In the genomic region with DNA sequence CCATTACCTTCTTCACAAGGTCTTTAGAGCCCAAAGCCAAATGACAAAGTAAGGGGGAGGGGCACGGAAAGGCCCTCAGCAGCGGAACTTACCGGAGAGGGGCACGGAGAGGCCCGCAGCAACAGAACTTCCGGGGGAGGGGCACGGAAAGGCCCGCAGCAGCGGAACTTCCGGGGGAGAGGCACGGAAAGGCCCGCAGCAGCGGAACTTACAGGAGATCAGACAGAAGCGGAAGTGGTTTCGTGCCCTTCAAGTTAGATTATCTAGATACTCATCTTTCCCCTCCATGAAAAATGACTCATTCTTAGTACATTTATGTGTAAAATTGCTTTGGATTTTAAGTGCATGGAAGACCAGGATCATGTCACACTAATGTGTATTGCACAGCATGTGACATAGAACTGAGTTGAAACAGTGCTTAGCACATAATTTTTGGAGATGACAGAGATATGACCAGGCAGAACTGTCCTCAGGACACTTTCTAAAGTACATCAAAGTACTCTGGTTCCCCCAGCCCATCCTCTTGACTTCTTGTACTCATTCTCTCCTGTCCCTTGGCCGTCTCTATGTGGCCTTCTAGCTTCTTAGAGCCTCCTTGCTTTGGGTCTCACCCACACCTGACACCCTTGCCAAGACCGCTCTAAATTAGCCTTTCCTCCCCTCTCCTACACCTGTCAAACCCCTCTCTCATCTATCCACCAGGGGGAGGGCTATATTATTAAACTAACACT, we compare ENCODE assay signal across 9 cellular contexts. TPM values are rescaled to one million over a fixed set of nuclear protein-coding genes. Genes with fewer than 3 reads are reported as not detected.
DNase-seq lines count a peak whose midpoint lies in the region; ATAC-seq and TF ChIP-seq lines count a peak whose summit lies in the region.
"Had no signal": no experiment of that assay in that cellular context is flagged by ENCODE, and none has a peak within 500 bp of the region (broad histone marks: within the 10 kb centered on the region; RNA-seq: fewer than 3 reads in every experiment).

No MANE protein-coding gene starts in this region.

- H3K56ac ChIP-seq in H9 (ENCODE audit: insufficient read length, low read depth, low read length): no peak overlapping the region

- H3K9me3 Mint-ChIP-seq in T-helper 1 cell treated with Interleukin-12 subunit alpha and Interleukin-12 subunit beta and Interleukin-4 antibody, amounts not matched to agents 30 μg/mL and 1 μg/mL, for 36 hours: peaks cover 11% of the 10 kb centered on the region
- peaks cover 84 to 90% of the 10 kb centered on the region in 2 experiments for H3K9me3 Mint-ChIP-seq in H9

- TF ChIP-seq POLR2A in adrenal gland (IDR thresholded peaks at IDR 0.05) (no peak), gastroesophageal sphincter (IDR thresholded peaks at IDR 0.05) (no peak)

- TF ChIP-seq EP300 in gastroesophageal sphincter (IDR thresholded peaks at IDR 0.05): no peak

- no peak overlapping the region for H2BK12ac ChIP-seq in H9 (ENCODE audit: insufficient read length, low read depth, low read length)

- H4K20me1 ChIP-seq in osteoblast (ENCODE audit: insufficient read depth, low read length) (no peaks in the 10 kb centered on the region), H9 (ENCODE audit: control insufficient read depth, insufficient read depth, insufficient read length) (no peaks in the 10 kb centered on the region)

- no peak overlapping the region for H3K14ac ChIP-seq in H9 (ENCODE audit: insufficient read depth, low read length)

- no peaks in the 10 kb centered on the region for H3K79me1 ChIP-seq in H9 (ENCODE audit: insufficient read depth, low read depth, low read length, poor library complexity, severe bottlenecking)

- TF ChIP-seq CTCF in adrenal gland (IDR thresholded peaks at IDR 0.05) (no peak), osteoblast (IDR thresholded peaks at IDR 0.05; ENCODE audit: extremely low read depth, low read depth, low read length) (no peak), H9 (conservative IDR thresholded peaks at IDR 0.05) (no peak), gastroesophageal sphincter (IDR thresholded peaks at IDR 0.05) (no peak)

- H3T11ph ChIP-seq in H9 (ENCODE audit: low read length): no peak overlapping the region

- H3K4me3 Mint-ChIP-seq in T-helper 1 cell treated with Interleukin-12 subunit alpha and Interleukin-12 subunit beta and Interleukin-4 antibody, amounts not matched to agents 30 μg/mL and 1 μg/mL, for 36 hours: peak overlapping the region; percentile 65
- H3K4me3 Mint-ChIP-seq in H9: no peak overlapping the region

- H3K23me2 ChIP-seq in H9 (ENCODE audit: insufficient read length, low read depth, low read length, poor library complexity, severe bottlenecking): no peaks in the 10 kb centered on the region

- no peak overlapping the region for H4K8ac ChIP-seq in H9 (replicated peaks; ENCODE audit: insufficient read length, low read depth, low read length)

- peak overlapping the region; percentile 88 for H3K27ac Mint-ChIP-seq in T-helper 1 cell treated with Interleukin-12 subunit alpha and Interleukin-12 subunit beta and Interleukin-4 antibody, amounts not matched to agents 30 μg/mL and 1 μg/mL, for 36 hours
- no peak overlapping the region for H3K27ac Mint-ChIP-seq in H9

- H3K36me3 Mint-ChIP-seq in T-helper 1 cell treated with Interleukin-12 subunit alpha and Interleukin-12 subunit beta and Interleukin-4 antibody, amounts not matched to agents 30 μg/mL and 1 μg/mL, for 36 hours (ENCODE audit: low read depth): peaks cover 9% of the 10 kb centered on the region
- H3K36me3 Mint-ChIP-seq in H9 (ENCODE audit: insufficient read depth in 1 of 3, low read depth in 3 of 3): peaks cover 0 to 21% (median 0%) of the 10 kb centered on the region in 3 experiments; a peak in 3 of 7 replicates

- ATAC-seq in GM19372 (IDR thresholded peaks at IDR 0.05; ENCODE audit: low read depth, unreplicated experiment) (peak; percentile 73), HG03442 (IDR thresholded peaks at IDR 0.05; ENCODE audit: unreplicated experiment) (peak; percentile 62), gastroesophageal sphincter (no peak)

- no peak overlapping the region for H3K9ac ChIP-seq in H9 (ENCODE audit: extremely low read depth, insufficient read length, low read length)

- H3K4me1 Mint-ChIP-seq in T-helper 1 cell treated with Interleukin-12 subunit alpha and Interleukin-12 subunit beta and Interleukin-4 antibody, amounts not matched to agents 30 μg/mL and 1 μg/mL, for 36 hours (ENCODE audit: low read depth): peaks cover 21% of the 10 kb centered on the region
- H3K4me1 Mint-ChIP-seq in H9: no peaks in the 10 kb centered on the region

- no peaks in the 10 kb centered on the region for H3K9me3 ChIP-seq in adrenal gland (replicated peaks in 1 of 3)
- H3K9me3 ChIP-seq in osteoblast (ENCODE audit: low read depth, low read length): no peaks in the 10 kb centered on the region
- H3K9me3 ChIP-seq in H9 (ENCODE audit: control insufficient read depth, low read depth, low read length): peaks cover 18% of the 10 kb centered on the region
- no peaks in the 10 kb centered on the region for H3K9me3 ChIP-seq in gastroesophageal sphincter

- no peak overlapping the region for H2AK5ac ChIP-seq in H9 (ENCODE audit: insufficient read length, low read length)

- H3K4me1 ChIP-seq in adrenal gland (replicated peaks in 1 of 2) (peaks cover 0 to 7% of the 10 kb centered on the region in 2 donors), osteoblast (ENCODE audit: insufficient read depth, low read length) (no peaks in the 10 kb centered on the region), H9 (ENCODE audit: insufficient read depth, low read length) (no peaks in the 10 kb centered on the region), gastroesophageal sphincter (no peaks in the 10 kb centered on the region)

- H3K36me3 ChIP-seq in adrenal gland (replicated peaks in 1 of 2): no peaks in the 10 kb centered on the region
- no peaks in the 10 kb centered on the region for H3K36me3 ChIP-seq in osteoblast (ENCODE audit: insufficient read depth, low read length)
- no peaks in the 10 kb centered on the region for H3K36me3 ChIP-seq in gastroesophageal sphincter

- no peak overlapping the region for H2BK20ac ChIP-seq in H9 (ENCODE audit: low read depth, low read length, poor library complexity, severe bottlenecking)

- H3K79me2 ChIP-seq in osteoblast (ENCODE audit: insufficient read depth, low read length) (no peaks in the 10 kb centered on the region), H9 (ENCODE audit: insufficient read depth, low read length) (no peaks in the 10 kb centered on the region)

- H3K27me3 ChIP-seq in adrenal gland (no peaks in the 10 kb centered on the region), osteoblast (ENCODE audit: insufficient read depth, low read length) (no peaks in the 10 kb centered on the region), H9 (ENCODE audit: insufficient read depth, low read length) (no peaks in the 10 kb centered on the region), gastroesophageal sphincter (peaks cover 9% of the 10 kb centered on the region)

- DNase-seq in CD1c-positive myeloid dendritic cell (ENCODE audit: extremely low spot score) (peak; percentile 69), adrenal gland (peak in 5 of 7 donors; percentile 26 to 55 (median 31)), osteoblast (ENCODE audit: insufficient read length, low spot score, missing footprints) (peak; percentile 43), H9 (no peak)

- intact Hi-C loops in adrenal gland (cut with DNase I): no loop called here

- no peak overlapping the region for H4K5ac ChIP-seq in H9 (ENCODE audit: insufficient read length, low read depth, low read length)

- H2BK120ac ChIP-seq in H9 (ENCODE audit: low read depth, low read length, poor library complexity, severe bottlenecking): no peak overlapping the region

- H3K23ac ChIP-seq in H9 (ENCODE audit: insufficient read length, low read depth, low read length): no peak overlapping the region

- no peak overlapping the region for H2BK15ac ChIP-seq in H9 (ENCODE audit: low read depth, low read length)

- H2AFZ ChIP-seq in osteoblast (ENCODE audit: low read length) (peak overlapping the region; percentile 77), H9 (ENCODE audit: low read length) (no peak overlapping the region)

- peaks cover 8% of the 10 kb centered on the region for H3K27me3 Mint-ChIP-seq in T-helper 1 cell treated with Interleukin-12 subunit alpha and Interleukin-12 subunit beta and Interleukin-4 antibody, amounts not matched to agents 30 μg/mL and 1 μg/mL, for 36 hours (ENCODE audit: low read depth)
- H3K27me3 Mint-ChIP-seq in H9 (ENCODE audit: low read depth): no peaks in the 10 kb centered on the region

- H3K27ac ChIP-seq in adrenal gland: no peak overlapping the region
- no peak overlapping the region for H3K27ac ChIP-seq in osteoblast (ENCODE audit: low read depth, low read length)
- H3K27ac ChIP-seq in H9 (ENCODE audit: insufficient read length, low read depth, low read length): no peak overlapping the region
- no peak overlapping the region for H3K27ac ChIP-seq in gastroesophageal sphincter

- H3K18ac ChIP-seq in H9 (ENCODE audit: insufficient read length, low read depth, low read length): no peak overlapping the region

- no peak overlapping the region for H4K91ac ChIP-seq in H9 (ENCODE audit: insufficient read length, low read depth, low read length)

- peak overlapping the region in 1 of 4 donors; percentile 42 for H3K4me3 ChIP-seq in adrenal gland
- H3K4me3 ChIP-seq in osteoblast (ENCODE audit: insufficient read depth, low read length): peak overlapping the region; percentile 60
- no peak overlapping the region for H3K4me3 ChIP-seq in gastroesophageal sphincter

- H2BK5ac ChIP-seq in H9 (ENCODE audit: insufficient read length, low read length): no peak overlapping the region

- WGBS in adrenal gland, 4 donors: 28 to 56% (median 34%) methylated on average over 17 of the region's 17 CpGs
- no CpG with 5 or more reads among the region's 17 CpGs for WGBS in H9 (ENCODE audit: extremely low coverage, insufficient read length, low lambda C conversion rate)
- WGBS in gastroesophageal sphincter (ENCODE audit: low coverage in 1 of 2), 2 donors: 36 to 39% methylated on average over 17 of the region's 17 CpGs

- H3K4me2 ChIP-seq in osteoblast (ENCODE audit: insufficient read depth, low read length): peak overlapping the region; percentile 64
- H3K4me2 ChIP-seq in H9 (ENCODE audit: insufficient read depth, insufficient read length, low read length): no peak overlapping the region

- no peak overlapping the region for H3K4ac ChIP-seq in H9 (ENCODE audit: low read depth, low read length)

RNA-seq across cellular contexts. Expression of a gene that starts 25.7 kb away (rescaled TPM):
- under 1 TPM in 2 of 8 donors, not detected in 6; 0.14 to 0.42 TPM for total RNA-seq in adrenal gland
- polyA plus RNA-seq in adrenal gland: under 1 TPM; 0.09 to 0.30 (median 0.24) TPM
- total RNA-seq in osteoblast: not detected in 2 replicates
- not detected in 2 replicates for total RNA-seq in H9 (2021)
- total RNA-seq in gastroesophageal sphincter: not detected
- polyA plus RNA-seq: urinary bladder had no signal

RNA-seq across cellular contexts. Expression of a gene that starts 46.4 kb away (rescaled TPM):
- total RNA-seq in adrenal gland (10 to 100 TPM; 14.7 to 50.8 (median 28.9) TPM), osteoblast (11.2 and 15.0 TPM in 2 replicates), H9 (2021) (21.1 TPM in 2 replicates), gastroesophageal sphincter (10 to 100 TPM; 36.1 to 49.8 (median 42.3) TPM)
- polyA plus RNA-seq in adrenal gland: 10 to 100 TPM; 34.4 to 63.4 (median 49.0) TPM
